Comparison of ENCODE assay signal across 1 cellular context in genomic region chr20:32743237-32744112, GRCh38.
TF ChIP-seq lines count a peak whose summit lies in the region.

TSS of gene COMMD7 (minus strand) at chr20:32743467. CDS start at chr20:32743391, 76 bp downstream.

TF ChIP-seq in GM12878, 131 proteins besides CTCF, POLR2A, EP300 and RAD21 (continued from another document):
- TF ChIP-seq TAF1 (IDR thresholded peaks at IDR 0.05; ENCODE audit: borderline replicate concordance, low read depth, low read length) (peak; percentile 49; the same call in 1 of the 2 replicates), SPI1 (IDR thresholded peaks at IDR 0.05; ENCODE audit: borderline replicate concordance, insufficient read depth, low read depth, low read length) (no peak), NFXL1 (IDR thresholded peaks at IDR 0.05; ENCODE audit: borderline replicate concordance) (peak; percentile 76; the same call in 1 of the 2 replicates), NKRF (conservative IDR thresholded peaks at IDR 0.05) (peak; percentile 74), ZNF217 (IDR thresholded peaks at IDR 0.05) (peak; percentile 56; the same call in 1 of the 2 replicates), ZNF207 (IDR thresholded peaks at IDR 0.05; ENCODE audit: borderline replicate concordance) (peak; percentile 61; the same call in 1 of the 2 replicates), RB1 (IDR thresholded peaks at IDR 0.05; ENCODE audit: borderline replicate concordance) (peak; percentile 87; the same call in 1 of the 2 replicates), KDM1A (IDR thresholded peaks at IDR 0.05; ENCODE audit: borderline replicate concordance) (no peak), POU2F2 (IDR thresholded peaks at IDR 0.05; ENCODE audit: borderline replicate concordance, low read depth, low read length) (peak; percentile 63; the same call in 1 of the 3 replicates), TCF12 (IDR thresholded peaks at IDR 0.05; ENCODE audit: low read depth, low read length) (peak; percentile 49; the same call in 1 of the 2 replicates), EGR1 (IDR thresholded peaks at IDR 0.05; ENCODE audit: borderline replicate concordance in 1 of 2, low read depth in 2 of 2, low read length in 2 of 2) (peak in 1 of 2 experiments; percentile 46; a peak in 1 of 3 replicates), RFX5 (IDR thresholded peaks at IDR 0.05; ENCODE audit: low read depth, low read length) (peak; percentile 82), BACH1 (IDR thresholded peaks at IDR 0.05; ENCODE audit: borderline replicate concordance) (peak; percentile 96), CREB1 (IDR thresholded peaks at IDR 0.05; ENCODE audit: low read depth) (0 out of 2 replicates have a peak, but pooled peaks have one; percentile 27), BHLHE40 (IDR thresholded peaks at IDR 0.05; ENCODE audit: borderline replicate concordance in 1 of 2, low read depth in 2 of 2, low read length in 1 of 2) (peak in 1 of 2 experiments; percentile 52; a peak in 2 of 4 replicates), IKZF1 (conservative IDR thresholded peaks at IDR 0.05) (peak; percentile 82), NR2F1 (conservative IDR thresholded peaks at IDR 0.05) (peak; percentile 82), ZNF687 (IDR thresholded peaks at IDR 0.05) (peak; percentile 47; the same call in 1 of the 2 replicates), TCF3 (IDR thresholded peaks at IDR 0.05; ENCODE audit: borderline replicate concordance, insufficient read depth, low read depth, low read length) (0 out of 2 replicates have a peak, but pooled peaks have one; percentile 54), STAT3 (IDR thresholded peaks at IDR 0.05; ENCODE audit: low read depth, low read length) (no peak), BCLAF1 (IDR thresholded peaks at IDR 0.05) (0 out of 2 replicates have a peak, but pooled peaks have one; percentile 46), KLF5 (IDR thresholded peaks at IDR 0.05; ENCODE audit: partially characterized antibody) (peak; percentile 78), YY1 (IDR thresholded peaks at IDR 0.05; ENCODE audit: low read depth, low read length) (peak; percentile 49; the same call in 1 of the 2 replicates), ZNF24 (IDR thresholded peaks at IDR 0.05) (peak; percentile 30; the same call in 1 of the 2 replicates), RELA (IDR thresholded peaks at IDR 0.05; ENCODE audit: borderline replicate concordance, partially characterized antibody) (no peak), GATAD2B (conservative IDR thresholded peaks at IDR 0.05; ENCODE audit: low read depth) (peak; percentile 91), LARP7 (IDR thresholded peaks at IDR 0.05) (peak; percentile 87), JUNB (IDR thresholded peaks at IDR 0.05) (no peak), MXI1 (IDR thresholded peaks at IDR 0.05; ENCODE audit: low read depth, low read length) (no peak), USF1 (IDR thresholded peaks at IDR 0.05; ENCODE audit: borderline replicate concordance, extremely low read length, insufficient read depth, low read depth, low read length) (peak; percentile 21), PAX8 (IDR thresholded peaks at IDR 0.05) (no peak), CREM (IDR thresholded peaks at IDR 0.05; ENCODE audit: low read depth) (peak; percentile 40; the same call in 1 of the 2 replicates)
- TF ChIP-seq, protein P1, sequence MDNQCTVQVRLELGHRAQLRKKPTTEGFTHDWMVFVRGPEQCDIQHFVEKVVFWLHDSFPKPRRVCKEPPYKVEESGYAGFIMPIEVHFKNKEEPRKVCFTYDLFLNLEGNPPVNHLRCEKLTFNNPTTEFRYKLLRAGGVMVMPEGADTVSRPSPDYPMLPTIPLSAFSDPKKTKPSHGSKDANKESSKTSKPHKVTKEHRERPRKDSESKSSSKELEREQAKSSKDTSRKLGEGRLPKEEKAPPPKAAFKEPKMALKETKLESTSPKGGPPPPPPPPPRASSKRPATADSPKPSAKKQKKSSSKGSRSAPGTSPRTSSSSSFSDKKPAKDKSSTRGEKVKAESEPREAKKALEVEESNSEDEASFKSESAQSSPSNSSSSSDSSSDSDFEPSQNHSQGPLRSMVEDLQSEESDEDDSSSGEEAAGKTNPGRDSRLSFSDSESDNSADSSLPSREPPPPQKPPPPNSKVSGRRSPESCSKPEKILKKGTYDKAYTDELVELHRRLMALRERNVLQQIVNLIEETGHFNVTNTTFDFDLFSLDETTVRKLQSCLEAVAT (IDR thresholded peaks at IDR 0.05), result no peak
- TF ChIP-seq, protein P2, sequence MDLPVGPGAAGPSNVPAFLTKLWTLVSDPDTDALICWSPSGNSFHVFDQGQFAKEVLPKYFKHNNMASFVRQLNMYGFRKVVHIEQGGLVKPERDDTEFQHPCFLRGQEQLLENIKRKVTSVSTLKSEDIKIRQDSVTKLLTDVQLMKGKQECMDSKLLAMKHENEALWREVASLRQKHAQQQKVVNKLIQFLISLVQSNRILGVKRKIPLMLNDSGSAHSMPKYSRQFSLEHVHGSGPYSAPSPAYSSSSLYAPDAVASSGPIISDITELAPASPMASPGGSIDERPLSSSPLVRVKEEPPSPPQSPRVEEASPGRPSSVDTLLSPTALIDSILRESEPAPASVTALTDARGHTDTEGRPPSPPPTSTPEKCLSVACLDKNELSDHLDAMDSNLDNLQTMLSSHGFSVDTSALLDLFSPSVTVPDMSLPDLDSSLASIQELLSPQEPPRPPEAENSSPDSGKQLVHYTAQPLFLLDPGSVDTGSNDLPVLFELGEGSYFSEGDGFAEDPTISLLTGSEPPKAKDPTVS (IDR thresholded peaks at IDR 0.05; ENCODE audit: low read depth, low read length), result no peak
- TF ChIP-seq, protein P3, sequence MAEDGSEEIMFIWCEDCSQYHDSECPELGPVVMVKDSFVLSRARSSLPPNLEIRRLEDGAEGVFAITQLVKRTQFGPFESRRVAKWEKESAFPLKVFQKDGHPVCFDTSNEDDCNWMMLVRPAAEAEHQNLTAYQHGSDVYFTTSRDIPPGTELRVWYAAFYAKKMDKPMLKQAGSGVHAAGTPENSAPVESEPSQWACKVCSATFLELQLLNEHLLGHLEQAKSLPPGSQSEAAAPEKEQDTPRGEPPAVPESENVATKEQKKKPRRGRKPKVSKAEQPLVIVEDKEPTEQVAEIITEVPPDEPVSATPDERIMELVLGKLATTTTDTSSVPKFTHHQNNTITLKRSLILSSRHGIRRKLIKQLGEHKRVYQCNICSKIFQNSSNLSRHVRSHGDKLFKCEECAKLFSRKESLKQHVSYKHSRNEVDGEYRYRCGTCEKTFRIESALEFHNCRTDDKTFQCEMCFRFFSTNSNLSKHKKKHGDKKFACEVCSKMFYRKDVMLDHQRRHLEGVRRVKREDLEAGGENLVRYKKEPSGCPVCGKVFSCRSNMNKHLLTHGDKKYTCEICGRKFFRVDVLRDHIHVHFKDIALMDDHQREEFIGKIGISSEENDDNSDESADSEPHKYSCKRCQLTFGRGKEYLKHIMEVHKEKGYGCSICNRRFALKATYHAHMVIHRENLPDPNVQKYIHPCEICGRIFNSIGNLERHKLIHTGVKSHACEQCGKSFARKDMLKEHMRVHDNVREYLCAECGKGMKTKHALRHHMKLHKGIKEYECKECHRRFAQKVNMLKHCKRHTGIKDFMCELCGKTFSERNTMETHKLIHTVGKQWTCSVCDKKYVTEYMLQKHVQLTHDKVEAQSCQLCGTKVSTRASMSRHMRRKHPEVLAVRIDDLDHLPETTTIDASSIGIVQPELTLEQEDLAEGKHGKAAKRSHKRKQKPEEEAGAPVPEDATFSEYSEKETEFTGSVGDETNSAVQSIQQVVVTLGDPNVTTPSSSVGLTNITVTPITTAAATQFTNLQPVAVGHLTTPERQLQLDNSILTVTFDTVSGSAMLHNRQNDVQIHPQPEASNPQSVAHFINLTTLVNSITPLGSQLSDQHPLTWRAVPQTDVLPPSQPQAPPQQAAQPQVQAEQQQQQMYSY (CRISPR knock-in tag; IDR thresholded peaks at IDR 0.05), result no peak
- TF ChIP-seq, protein P4, sequence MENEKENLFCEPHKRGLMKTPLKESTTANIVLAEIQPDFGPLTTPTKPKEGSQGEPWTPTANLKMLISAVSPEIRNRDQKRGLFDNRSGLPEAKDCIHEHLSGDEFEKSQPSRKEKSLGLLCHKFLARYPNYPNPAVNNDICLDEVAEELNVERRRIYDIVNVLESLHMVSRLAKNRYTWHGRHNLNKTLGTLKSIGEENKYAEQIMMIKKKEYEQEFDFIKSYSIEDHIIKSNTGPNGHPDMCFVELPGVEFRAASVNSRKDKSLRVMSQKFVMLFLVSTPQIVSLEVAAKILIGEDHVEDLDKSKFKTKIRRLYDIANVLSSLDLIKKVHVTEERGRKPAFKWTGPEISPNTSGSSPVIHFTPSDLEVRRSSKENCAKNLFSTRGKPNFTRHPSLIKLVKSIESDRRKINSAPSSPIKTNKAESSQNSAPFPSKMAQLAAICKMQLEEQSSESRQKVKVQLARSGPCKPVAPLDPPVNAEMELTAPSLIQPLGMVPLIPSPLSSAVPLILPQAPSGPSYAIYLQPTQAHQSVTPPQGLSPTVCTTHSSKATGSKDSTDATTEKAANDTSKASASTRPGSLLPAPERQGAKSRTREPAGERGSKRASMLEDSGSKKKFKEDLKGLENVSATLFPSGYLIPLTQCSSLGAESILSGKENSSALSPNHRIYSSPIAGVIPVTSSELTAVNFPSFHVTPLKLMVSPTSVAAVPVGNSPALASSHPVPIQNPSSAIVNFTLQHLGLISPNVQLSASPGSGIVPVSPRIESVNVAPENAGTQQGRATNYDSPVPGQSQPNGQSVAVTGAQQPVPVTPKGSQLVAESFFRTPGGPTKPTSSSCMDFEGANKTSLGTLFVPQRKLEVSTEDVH (IDR thresholded peaks at IDR 0.05; ENCODE audit: low read depth, partially characterized antibody), result no peak
